Comparison of ENCODE assay signal across 14 cellular contexts in the genomic region with DNA sequence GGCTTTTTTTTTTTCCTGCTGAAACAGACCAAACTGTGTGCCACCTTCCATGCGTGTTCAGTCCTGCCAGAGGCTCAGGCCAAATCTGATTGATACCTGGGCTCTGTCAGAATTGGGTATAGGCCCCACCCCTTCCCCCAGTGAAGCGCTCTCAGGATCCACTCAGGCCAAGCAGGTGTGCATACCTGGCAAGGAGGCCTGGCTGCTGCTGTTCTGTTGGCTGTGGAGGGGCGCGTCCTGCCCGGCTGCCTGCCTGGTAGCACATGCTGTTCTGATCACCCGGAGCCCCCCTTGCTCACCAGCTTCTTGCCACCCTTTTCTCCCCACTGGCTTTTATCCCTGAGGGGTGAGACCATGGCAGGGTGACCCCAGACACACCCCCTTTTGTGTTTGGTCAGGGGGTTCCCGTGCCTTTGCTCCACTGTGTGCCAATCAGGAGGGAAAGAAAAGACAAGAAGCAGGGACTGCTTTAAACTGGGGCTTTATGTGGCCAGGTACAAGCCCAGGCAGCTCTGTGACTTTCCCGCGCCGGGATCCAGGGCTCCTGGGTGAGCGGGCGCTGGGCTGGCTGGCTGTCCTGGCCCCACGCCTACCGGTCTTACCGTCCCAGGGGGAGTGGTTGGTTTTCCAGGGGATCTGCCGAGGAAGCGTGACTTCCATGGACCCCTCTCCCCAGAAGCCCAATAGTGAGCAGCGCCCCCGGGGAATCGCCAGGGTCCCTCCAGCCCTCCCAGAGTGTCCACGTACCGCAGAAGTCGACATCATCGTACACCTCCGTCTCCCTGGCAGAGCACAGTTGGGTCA. TPM values are rescaled to one million over a fixed set of nuclear protein-coding genes. Genes with fewer than 3 reads are reported as not detected.
DNase-seq lines count a peak whose midpoint lies in the region; ATAC-seq and TF ChIP-seq lines count a peak whose summit lies in the region.
"Had no signal": no experiment of that assay in that cellular context is flagged by ENCODE, and none has a peak within 500 bp of the region (broad histone marks: within the 10 kb centered on the region; RNA-seq: fewer than 3 reads in every experiment).

No MANE protein-coding gene starts in this region.

- H3F3A ChIP-seq in neural progenitor cell (ENCODE audit: low read depth): peaks cover 51% of the 10 kb centered on the region

- H3K4me1 ChIP-seq in breast epithelium (no peaks in the 10 kb centered on the region), neural progenitor cell (peaks cover 41% of the 10 kb centered on the region)

- H3K27me3 ChIP-seq in breast epithelium (no peaks in the 10 kb centered on the region), neural progenitor cell (no peaks in the 10 kb centered on the region)
- H3K27me3 ChIP-seq: MG63 had no signal

- H4K20me1 ChIP-seq in neural progenitor cell (ENCODE audit: low read depth): peaks cover 31% of the 10 kb centered on the region

- H3K4me3 ChIP-seq in breast epithelium (peak overlapping the region in 2 of 3 donors; percentile 18 to 39), neural progenitor cell (no peak overlapping the region)
- H3K4me3 ChIP-seq: MG63 had no signal

- DNase-seq in GM10266 (ENCODE audit: extremely low spot score) (peak; percentile 16), M059J (ENCODE audit: low read depth) (peak; percentile 19), breast epithelium (ENCODE audit: low spot score in 2 of 2) (peak in 1 of 2 donors; percentile 89), neural progenitor cell (ENCODE audit: low spot score) (no peak), GM19238 (ENCODE audit: insufficient read length, low spot score) (no peak)
- DNase-seq in NK-92 treated with Interleukin-12 subunit alpha and Interleukin-12 subunit beta, amount 100 ng/mL, for 24 hours (lab: John Stamatoyannopoulos, UW): no peak
- DNase-seq: activated CD4-positive, alpha-beta T cell treated with anti-CD3 and anti-CD28 coated beads, Interleukin-2, amount 10 ng/mL, durations not matched to agents 24 days and 14 days; activated effector memory CD4-positive, alpha-beta T cell treated with anti-CD3 and anti-CD28 coated beads, Interleukin-2, amount 50 U/mL, for 16 hours; MG63; NCI-H82; SW 1271 had no signal

- intact Hi-C loops in breast epithelium (cut with DNase I; ENCODE audit: low total_unique reads): no loop called here

- no peak overlapping the region for H3K4me2 ChIP-seq in neural progenitor cell

- H3K9me3 ChIP-seq in breast epithelium: no peaks in the 10 kb centered on the region
- no peaks in the 10 kb centered on the region for H3K9me3 ChIP-seq in neural progenitor cell (ENCODE audit: low read depth)
- H3K9me3 ChIP-seq: MG63 had no signal

- H3K79me2 ChIP-seq in neural progenitor cell (ENCODE audit: low read depth): peaks cover 20% of the 10 kb centered on the region

- H2AFZ ChIP-seq in neural progenitor cell (replicated peaks): no peak overlapping the region

- TF ChIP-seq POLR2A in breast epithelium (IDR thresholded peaks at IDR 0.05): no peak

- peaks cover 30% of the 10 kb centered on the region for H3K4me1 Mint-ChIP-seq in neural progenitor cell

- peaks cover 3% of the 10 kb centered on the region for H3K36me3 ChIP-seq in breast epithelium
- H3K36me3 ChIP-seq in neural progenitor cell: no peaks in the 10 kb centered on the region

- H3K27ac Mint-ChIP-seq in neural progenitor cell: no peak overlapping the region
- H3K27ac Mint-ChIP-seq: activated CD4-positive, alpha-beta T cell treated with anti-CD3 and anti-CD28 coated beads, Interleukin-2, amount 10 ng/mL, durations not matched to agents 24 days and 14 days had no signal

- no peak overlapping the region for H3K9ac ChIP-seq in neural progenitor cell

- TF ChIP-seq CTCF in GM10266 (IDR thresholded peaks at IDR 0.05; ENCODE audit: control insufficient read depth, insufficient read depth, low read depth, missing control alignments) (no peak), breast epithelium (IDR thresholded peaks at IDR 0.05) (no peak), neural progenitor cell (IDR thresholded peaks at IDR 0.05) (no peak)

- peak overlapping the region; percentile 63 to 71 for H3K27ac ChIP-seq in breast epithelium
- peak overlapping the region; percentile 95 for H3K27ac ChIP-seq in neural progenitor cell

- peaks cover 8% of the 10 kb centered on the region for H3K27me3 Mint-ChIP-seq in neural progenitor cell (ENCODE audit: insufficient read depth, low read depth)
- H3K27me3 Mint-ChIP-seq: activated CD4-positive, alpha-beta T cell treated with anti-CD3 and anti-CD28 coated beads, Interleukin-2, amount 10 ng/mL, durations not matched to agents 24 days and 14 days had no signal

- H3K36me3 Mint-ChIP-seq in neural progenitor cell: peaks cover 28% of the 10 kb centered on the region

- no peak for ATAC-seq in HG02870 (IDR thresholded peaks at IDR 0.05; ENCODE audit: unreplicated experiment)
- ATAC-seq in GM18873 (IDR thresholded peaks at IDR 0.05; ENCODE audit: low FRiP score, unreplicated experiment): no peak

- no peaks in the 10 kb centered on the region for H3K9me3 Mint-ChIP-seq in neural progenitor cell
- H3K9me3 Mint-ChIP-seq: activated CD4-positive, alpha-beta T cell treated with anti-CD3 and anti-CD28 coated beads, Interleukin-2, amount 10 ng/mL, durations not matched to agents 24 days and 14 days had no signal

- H3K4me3 Mint-ChIP-seq in neural progenitor cell: no peak overlapping the region
- H3K4me3 Mint-ChIP-seq: activated CD4-positive, alpha-beta T cell treated with anti-CD3 and anti-CD28 coated beads, Interleukin-2, amount 10 ng/mL, durations not matched to agents 24 days and 14 days had no signal

RNA-seq across cellular contexts. Expression of a gene that starts 12.6 kb away (rescaled TPM):
- not detected in 2 replicates for total RNA-seq in M059J (2014; rRNA removed; shearing (Covaris generic))
- total RNA-seq in breast epithelium: under 1 TPM; 0.16 to 0.73 (median 0.33) TPM
- total RNA-seq in neural progenitor cell (ENCODE audit: low replicate concordance): 0.22 and 0.56 TPM in 2 replicates
- total RNA-seq: osteoblast had no signal

RNA-seq across cellular contexts. Expression of a gene that starts 24.2 kb away (rescaled TPM):
- 4.5 and 6.3 TPM in 2 replicates for total RNA-seq in M059J (2014; rRNA removed; shearing (Covaris generic))
- total RNA-seq in breast epithelium (10 to 100 TPM in 1 of 3 donors, 1 to 10 TPM in 2; 7.4 to 13.5 (median 7.5) TPM), neural progenitor cell (ENCODE audit: low replicate concordance) (1.8 and 8.9 TPM in 2 replicates)

RNA-seq across cellular contexts. Expression of a gene that starts 45.0 kb away (rescaled TPM):
- total RNA-seq in M059J (2014; rRNA removed; shearing (Covaris generic)): 40.5 and 68.3 TPM in 2 replicates
- 100 to 1,000 TPM in 2 of 3 donors, 10 to 100 TPM in 1; 84.8 to 153 (median 116) TPM for total RNA-seq in breast epithelium
- total RNA-seq in neural progenitor cell (ENCODE audit: low replicate concordance): 118 and 156 TPM in 2 replicates

Comparison
In these comparisons a context has a peak if more than half of its experiments do, and no peak if none do; other contexts are left out.
1. DNase-seq: peak in GM10266 (single experiment) and M059J (single experiment); none in neural progenitor cell (single experiment), GM19238 (single experiment) and NK-92 treated with Interleukin-12 subunit alpha and Interleukin-12 subunit beta, amount 100 ng/mL, for 24 hours (single experiment).